8 cellular contexts compared by ENCODE assay signal in the genomic region with DNA sequence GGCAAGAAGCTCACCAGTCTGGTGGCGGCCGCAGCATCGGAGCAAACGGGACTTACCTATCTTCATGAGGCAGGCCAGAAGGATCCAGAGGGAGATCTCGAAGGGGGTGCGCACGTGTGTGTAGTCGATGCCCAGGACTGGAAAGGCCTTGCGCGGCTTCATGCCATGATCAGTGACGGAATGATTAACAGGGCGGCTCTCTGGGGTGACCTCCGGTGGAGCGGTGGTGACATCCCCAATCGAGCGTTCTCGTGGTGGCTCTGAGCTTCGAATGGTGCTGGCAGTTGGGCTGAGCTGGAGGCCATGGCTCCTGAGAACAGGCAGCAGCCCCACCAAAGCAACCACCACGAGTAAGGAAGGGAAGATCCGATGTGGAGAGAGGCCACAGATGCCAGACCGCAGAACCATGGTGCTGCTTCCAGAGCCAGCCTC. TPM values are rescaled to one million over a fixed set of nuclear protein-coding genes. Genes with fewer than 3 reads are reported as not detected.
DNase-seq lines count a peak whose midpoint lies in the region; ATAC-seq and TF ChIP-seq lines count a peak whose summit lies in the region.

No MANE protein-coding gene starts in this region.

- H3K27me3 ChIP-seq in KMS-11 (ENCODE audit: insufficient read depth, low read depth) = no peaks in the 10 kb centered on the region
- no peaks in the 10 kb centered on the region for H3K27me3 ChIP-seq in colonic mucosa

- no peaks in the 10 kb centered on the region for H3K9me3 Mint-ChIP-seq in naive thymus-derived CD8-positive, alpha-beta T cell

- POLR2A ChIA-PET in naive thymus-derived CD8-positive, alpha-beta T cell (lab: Charles Lee) = interaction anchor here (1.5 to 8.7 kb wide), 6 partner anchors 9 to 336 kb away, joined by 3 to 199 read pairs (median 6); a partner anchor contains a TSS

- H3K4me3 ChIP-seq in AG09309 (ENCODE audit: control insufficient read depth, low read depth, low read length) (peak overlapping the region; percentile 73), KMS-11 (IDR thresholded peaks at IDR 0.05; ENCODE audit: insufficient read depth, low read depth, low read length) (no peak overlapping the region), colonic mucosa (peak overlapping the region; percentile 83)

- no peak for TF ChIP-seq CTCF in AG09309 (IDR thresholded peaks at IDR 0.05; ENCODE audit: control insufficient read depth, insufficient read depth, low read depth, low read length, missing control alignments)
- TF ChIP-seq CTCF in KMS-11 (conservative IDR thresholded peaks at IDR 0.05; ENCODE audit: low read depth, low read length) = no peak
- TF ChIP-seq CTCF in colonic mucosa (IDR thresholded peaks at IDR 0.05) = no peak

- H3K4me3 Mint-ChIP-seq in naive thymus-derived CD8-positive, alpha-beta T cell = peak overlapping the region; percentile 81 to 94 (median 90)

- no peak for DNase-seq in AG09309 (ENCODE audit: low read depth)
- DNase-seq in colonic mucosa = no peak
- DNase-seq in naive thymus-derived CD8-positive, alpha-beta T cell = no peak
- no peak for DNase-seq in EL
- DNase-seq in mesenteric fat pad (ENCODE audit: low spot score) = no peak

- H3K4me1 Mint-ChIP-seq in naive thymus-derived CD8-positive, alpha-beta T cell = peaks cover 42 to 64% (median 63%) of the 10 kb centered on the region in 4 donors

- no peaks in the 10 kb centered on the region for H3K27me3 Mint-ChIP-seq in naive thymus-derived CD8-positive, alpha-beta T cell

- intact Hi-C loops in colonic mucosa (cut with DNase I) = loop anchor here (5.0 kb wide), 1 partner anchor 42 kb away; no protein-coding TSS in a partner anchor

- H3K36me3 ChIP-seq in KMS-11 (ENCODE audit: insufficient read depth) (no peaks in the 10 kb centered on the region), colonic mucosa (no peaks in the 10 kb centered on the region)

- H3K79me2 ChIP-seq in KMS-11 (ENCODE audit: insufficient read depth, low read depth) = 0 out of 2 replicates have a peak, but pooled peaks cover 4% of the 10 kb centered on the region

- H3K4me1 ChIP-seq in KMS-11 (ENCODE audit: low read depth, poor library complexity, severe bottlenecking) (peaks cover 21% of the 10 kb centered on the region), colonic mucosa (peaks cover 30% of the 10 kb centered on the region)

- no peaks in the 10 kb centered on the region for H3K36me3 Mint-ChIP-seq in naive thymus-derived CD8-positive, alpha-beta T cell

- H3K9ac ChIP-seq in KMS-11 (no peak overlapping the region; the same call in 1 of the 2 replicates), colonic mucosa (ENCODE audit: low read depth in 2 of 2, low read length in 2 of 2) (peak overlapping the region; percentile 86 to 91)

- H3K27ac ChIP-seq in KMS-11 (no peak overlapping the region), colonic mucosa (peak overlapping the region; percentile 65)

- H2AFZ ChIP-seq in KMS-11 (ENCODE audit: low read depth) = no peak overlapping the region

- peak overlapping the region; percentile 90; the same call in 1 of the 2 replicates for H3K4me2 ChIP-seq in KMS-11

- no peaks in the 10 kb centered on the region for H4K20me1 ChIP-seq in KMS-11 (ENCODE audit: insufficient read depth)

- ATAC-seq in naive thymus-derived CD8-positive, alpha-beta T cell = no peak
- ATAC-seq in HG03196 (IDR thresholded peaks at IDR 0.05; ENCODE audit: unreplicated experiment) (no peak), HG02852 (IDR thresholded peaks at IDR 0.05; ENCODE audit: unreplicated experiment) (no peak)

- H3K27ac Mint-ChIP-seq in naive thymus-derived CD8-positive, alpha-beta T cell = peak overlapping the region; percentile 74 to 100 (median 96)

- H3K9me3 ChIP-seq in colonic mucosa = no peaks in the 10 kb centered on the region

RNA-seq across cellular contexts. Expression of a gene that starts 1.0 kb away (rescaled TPM):
- total RNA-seq in colonic mucosa = 10 to 100 TPM; 63.6 to 99.6 TPM
- total RNA-seq in naive thymus-derived CD8-positive, alpha-beta T cell = 10 to 100 TPM; 16.2 to 17.7 TPM
- 10 to 100 TPM in 1 of 3 donors, 1 to 10 TPM in 2; 4.5 to 14.2 (median 8.5) TPM for polyA plus RNA-seq in naive thymus-derived CD8-positive, alpha-beta T cell
- total RNA-seq in mesenteric fat pad = 24.4 TPM
